In genomic region chr3:32888739-32889138, GRCh38 we compare ENCODE assay signal across 9 cellular contexts.
DNase-seq lines count a peak whose midpoint lies in the region; ATAC-seq, FAIRE-seq and TF ChIP-seq lines count a peak whose summit lies in the region.
"Had no signal": no experiment of that assay in that cellular context is flagged by ENCODE, and none has a peak within 500 bp of the region (broad histone marks: within the 10 kb centered on the region; RNA-seq: fewer than 3 reads in every experiment).

No MANE protein-coding gene starts in this region.

- peak; percentile 88 for ATAC-seq in GM19397 (IDR thresholded peaks at IDR 0.05; ENCODE audit: unreplicated experiment)
- peak; percentile 95 for ATAC-seq in HG02870 (IDR thresholded peaks at IDR 0.05; ENCODE audit: unreplicated experiment)
- ATAC-seq in HG03575 (IDR thresholded peaks at IDR 0.05; ENCODE audit: extremely low read depth, insufficient number of reproducible peaks, low FRiP score, unreplicated experiment) = peak; percentile 88

- DNase-seq in GM12891 (ENCODE audit: insufficient read length, low spot score) (peak; percentile 34), HAP-1 (ENCODE audit: low spot score in 2 of 2) (no peak), WERI-Rb-1 (no peak), T1000 (lab: John Stamatoyannopoulos, UW) (no peak), NAMALWA (ENCODE audit: low spot score) (no peak)
- DNase-seq: NCI-H446 treated with DMSO at 0.1 percent for 48 hours had no signal

- TF ChIP-seq CTCF in WERI-Rb-1 (IDR thresholded peaks at IDR 0.05; ENCODE audit: low read depth, low read length) = no peak

- in situ Hi-C loops in HAP-1 (cut with MboI; ENCODE audit: low sequenced_read_pairs) = no loop called here

- no peaks in the 10 kb centered on the region for H3K27me3 ChIP-seq in HAP-1 (ENCODE audit: low read depth)
- H3K27me3 ChIP-seq in WERI-Rb-1 (ENCODE audit: insufficient read depth, low read depth, severe bottlenecking) = no peaks in the 10 kb centered on the region

- no peak for TF ChIP-seq POLR2A in GM12891 (IDR thresholded peaks at IDR 0.05; ENCODE audit: low read depth, low read length)

- no peaks in the 10 kb centered on the region for H3K9me3 ChIP-seq in HAP-1
- no peaks in the 10 kb centered on the region for H3K9me3 ChIP-seq in WERI-Rb-1 (ENCODE audit: severe bottlenecking)

- H3K27ac ChIP-seq in WERI-Rb-1 = no peak overlapping the region

- H3K4me3 ChIP-seq in HAP-1 (no peak overlapping the region), WERI-Rb-1 (ENCODE audit: low read depth, low read length) (no peak overlapping the region)

- FAIRE-seq in GM12891 (lab: Jason Lieb, UNC) = peak; percentile 78

- H3K4me1 ChIP-seq in HAP-1 = no peaks in the 10 kb centered on the region

- H3K36me3 ChIP-seq in HAP-1 (replicated peaks) (peaks cover 49% of the 10 kb centered on the region), WERI-Rb-1 (no peaks in the 10 kb centered on the region)

TF ChIP-seq in GM12891, 5 proteins besides CTCF, POLR2A, EP300 and RAD21:
- TF ChIP-seq SPI1 (IDR thresholded peaks at IDR 0.05; ENCODE audit: low read depth, low read length) (peak; percentile 48), POU2F2 (IDR thresholded peaks at IDR 0.05; ENCODE audit: low read depth, low read length) (no peak)
